Comparison of ENCODE assay signal across 8 cellular contexts in the genomic region with DNA sequence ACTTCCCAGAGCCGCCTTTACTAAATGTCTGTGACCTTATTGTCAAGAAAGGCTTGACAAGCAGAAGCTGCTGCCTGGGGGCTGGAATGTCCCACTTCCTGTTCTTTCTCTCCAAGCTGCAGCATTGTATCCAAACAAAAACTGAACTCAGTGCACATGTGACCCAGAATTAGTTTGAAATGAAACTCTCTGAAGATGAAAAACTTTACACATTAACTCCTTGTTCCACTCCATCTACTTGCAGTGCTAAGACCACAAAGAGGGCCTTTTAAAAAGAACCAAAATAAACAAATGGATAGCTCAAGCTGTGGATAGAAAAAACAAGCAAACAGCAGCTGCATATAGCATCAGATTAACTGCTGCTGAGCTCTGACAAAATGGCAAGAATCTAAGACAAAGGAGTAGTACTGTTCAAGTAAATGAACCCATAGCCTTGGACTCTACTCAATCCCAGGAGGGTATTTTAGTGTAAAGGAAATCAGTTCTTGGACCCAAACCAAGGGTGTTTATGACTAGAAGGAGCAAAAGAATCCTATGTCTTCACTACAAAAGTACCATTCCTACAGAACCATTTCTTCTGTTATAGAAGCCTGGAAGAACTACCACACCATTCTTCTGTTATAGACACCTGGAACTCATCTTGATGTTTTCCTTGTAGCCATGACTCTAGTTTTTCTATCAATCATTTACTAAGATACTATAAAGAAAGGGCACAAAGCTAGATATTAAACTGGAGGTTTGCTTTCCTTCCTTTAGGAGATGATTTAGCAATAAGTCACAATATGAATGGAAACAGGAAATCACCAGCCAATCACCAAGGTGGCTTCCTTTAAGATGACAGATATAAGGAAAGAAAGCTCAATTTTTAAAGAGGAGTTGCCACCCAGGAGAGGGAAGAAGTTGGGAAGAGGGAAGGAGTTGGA.
DNase-seq lines count a peak whose midpoint lies in the region; ATAC-seq, FAIRE-seq and TF ChIP-seq lines count a peak whose summit lies in the region.

No MANE protein-coding gene starts in this region.

- peak; percentile 60 for ATAC-seq in GM18502 (IDR thresholded peaks at IDR 0.05; ENCODE audit: poor library complexity, unreplicated experiment)
- ATAC-seq in activated naive CD4-positive, alpha-beta T cell treated with anti-CD3 and anti-CD28 coated beads, Interleukin-2, amount 50 U/mL, for 72 hours, result no peak

- H3K27ac Mint-ChIP-seq in activated naive CD4-positive, alpha-beta T cell treated with anti-CD3 and anti-CD28 coated beads, Interleukin-2, amount 50 U/mL, for 72 hours, result peak overlapping the region in 1 of 2 donors; percentile 11

- no peaks in the 10 kb centered on the region for H3K36me3 Mint-ChIP-seq in activated naive CD4-positive, alpha-beta T cell treated with anti-CD3 and anti-CD28 coated beads, Interleukin-2, amount 50 U/mL, for 72 hours

- no peak for TF ChIP-seq POLR2A in H54 (IDR thresholded peaks at IDR 0.05; ENCODE audit: low read depth, low read length)

- peak; percentile 84 for FAIRE-seq in H54 (lab: Jason Lieb, UNC)

- DNase-seq in H54 (ENCODE audit: insufficient read length, low spot score), result no peak
- DNase-seq in NCI-H2107 treated with DMSO at 0.1 percent for 48 hours (lab: John Stamatoyannopoulos, UW; ENCODE audit: unreplicated experiment), result peak; percentile 72
- DNase-seq in kidney glomerular epithelial cell (lab: John Stamatoyannopoulos, UW), result peak; percentile 64
- no peak for DNase-seq in SKM-1 treated with dmso at 0.1 percent for 144 hours (lab: John Stamatoyannopoulos, UW; ENCODE audit: unreplicated experiment)
- DNase-seq in activated CD4-positive, CD25-positive, alpha-beta regulatory T cell treated with anti-CD3 and anti-CD28 coated beads, Interleukin-2, amount 50 U/mL, for 72 hours, result no peak
- DNase-seq in activated naive CD4-positive, alpha-beta T cell treated with anti-CD3 and anti-CD28 coated beads, Interleukin-2, amount 50 U/mL, for 72 hours (ENCODE audit: low spot score in 2 of 2), result no peak
- no peak for DNase-seq in T-helper 2 cell

- H3K9me3 Mint-ChIP-seq in activated naive CD4-positive, alpha-beta T cell treated with anti-CD3 and anti-CD28 coated beads, Interleukin-2, amount 50 U/mL, for 72 hours, result peaks cover 0 to 5% of the 10 kb centered on the region in 2 donors

Comparison
In these comparisons a context has a peak if more than half of its experiments do, and no peak if none do; other contexts are left out.
1. DNase-seq: peak in NCI-H2107 treated with DMSO at 0.1 percent for 48 hours (single experiment) and kidney glomerular epithelial cell (single experiment); none in H54 (single experiment), SKM-1 treated with dmso at 0.1 percent for 144 hours (single experiment), activated CD4-positive, CD25-positive, alpha-beta regulatory T cell treated with anti-CD3 and anti-CD28 coated beads, Interleukin-2, amount 50 U/mL, for 72 hours (single experiment), activated naive CD4-positive, alpha-beta T cell treated with anti-CD3 and anti-CD28 coated beads, Interleukin-2, amount 50 U/mL, for 72 hours (0 of 2) and T-helper 2 cell (0 of 5).